8 cellular contexts compared by ENCODE assay signal in the genomic region with DNA sequence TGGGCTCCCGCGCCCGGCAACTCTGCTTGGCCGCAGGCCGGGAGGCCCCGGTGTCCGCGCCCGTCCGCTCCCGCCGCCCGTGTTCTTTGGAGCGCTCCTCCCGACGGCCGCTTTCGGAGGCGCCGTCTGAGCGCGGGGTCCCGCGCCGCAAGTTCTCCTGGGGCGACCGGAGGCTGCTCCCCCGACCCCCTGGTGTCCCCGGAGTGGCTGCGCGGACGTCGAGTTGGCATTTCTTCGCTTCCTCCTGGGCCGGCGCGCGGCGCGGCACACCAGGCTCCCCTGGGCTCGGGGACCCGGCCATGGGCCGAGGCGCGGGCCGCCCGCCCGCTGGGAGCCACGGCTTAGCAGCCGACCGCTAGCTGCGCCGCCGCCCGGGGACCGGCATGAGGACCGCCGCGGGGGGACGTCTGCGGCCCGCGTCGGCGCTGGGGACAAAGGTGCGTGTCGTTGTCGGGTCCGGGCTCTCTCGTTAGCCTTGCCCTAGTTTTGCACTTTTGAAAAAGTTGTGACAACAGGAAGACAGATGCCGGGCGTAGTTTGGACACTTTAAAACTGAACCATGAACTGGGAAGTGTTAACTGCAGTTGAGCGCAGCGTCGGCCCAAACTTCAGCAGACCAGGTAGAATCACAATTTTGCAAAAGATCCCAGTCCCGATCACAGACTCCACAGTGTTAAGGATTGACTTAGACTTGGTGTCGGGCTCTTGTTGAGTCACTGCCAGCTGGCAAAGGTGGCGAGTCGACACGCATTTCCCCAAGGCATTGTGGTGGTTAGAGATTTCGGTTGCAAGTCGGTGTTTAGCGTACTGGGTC. TPM values are rescaled to one million over a fixed set of nuclear protein-coding genes. Genes with fewer than 3 reads are reported as not detected.
DNase-seq lines count a peak whose midpoint lies in the region; ATAC-seq lines count a peak whose summit lies in the region.

No MANE protein-coding gene starts in this region.

- ATAC-seq in GM21737 (IDR thresholded peaks at IDR 0.05; ENCODE audit: unreplicated experiment), result peak; percentile 22

- H3K27ac ChIP-seq in ectodermal cell (ENCODE audit: insufficient read depth, low read depth, low read length, poor library complexity, severe bottlenecking), result peak overlapping the region; percentile 85

- DNase-seq in G401 (ENCODE audit: low spot score) (peak; percentile 29), KG1 (lab: John Stamatoyannopoulos, UW) (peak; percentile 23), lung microvascular endothelial cell (ENCODE audit: low read depth in 2 of 2) (peak; percentile 60 to 87), inferior parietal cortex (ENCODE audit: extremely low spot score) (no peak)
- peak; percentile 19 for DNase-seq in activated CD4-positive, alpha-beta T cell treated with anti-CD3 and anti-CD28 coated beads for 1 hour
- peak; percentile 15 for DNase-seq in stimulated activated CD8-positive, alpha-beta memory T cell treated with anti-CD3 and anti-CD28 coated beads, Interleukin-4, amount 100 ng/mL, for 24 hours (ENCODE audit: low read depth)

- no peaks in the 10 kb centered on the region for H3K9me3 ChIP-seq in ectodermal cell (ENCODE audit: control insufficient read depth, low read length)

- 1% methylated on average over 83 of the region's 83 CpGs for WGBS in ectodermal cell, 2 experiments

- peaks cover 13% of the 10 kb centered on the region for H3K4me1 ChIP-seq in ectodermal cell (ENCODE audit: control insufficient read depth, insufficient read depth, low read length)

- H3K4me3 ChIP-seq in ectodermal cell (ENCODE audit: insufficient read depth, low read depth, low read length), result peak overlapping the region; percentile 95

- no peaks in the 10 kb centered on the region for H3K27me3 ChIP-seq in ectodermal cell (ENCODE audit: control insufficient read depth, insufficient read depth, low read length, poor library complexity, severe bottlenecking)

- in situ Hi-C loops in G401 (cut with HindIII; ENCODE audit: low sequenced_read_pairs), result no loop called here

- H3K36me3 ChIP-seq in ectodermal cell (ENCODE audit: control insufficient read depth, insufficient read depth, low read length), result peaks cover 17% of the 10 kb centered on the region

RNA-seq across cellular contexts. Expression of gene UBN1, which starts 0.7 kb away (rescaled TPM):
- total RNA-seq in G401 (2014; rRNA removed; shearing (Covaris generic)), result 22.6 and 24.7 TPM in 2 replicates
- 41.6 TPM for polyA plus RNA-seq in ectodermal cell (2013, experiment 1 of 4)
- 42.3 TPM for polyA plus RNA-seq in ectodermal cell (2013, experiment 2 of 4)
- 31.6 TPM for polyA plus RNA-seq in ectodermal cell (2013, experiment 3 of 4)
- 33.5 TPM for polyA plus RNA-seq in ectodermal cell (2013, experiment 4 of 4)
- 16.3 and 23.8 TPM in 2 replicates for total RNA-seq in lung microvascular endothelial cell

RNA-seq across cellular contexts. Expression of gene GLYR1, which starts 0.9 kb away (rescaled TPM):
- total RNA-seq in G401 (2014; rRNA removed; shearing (Covaris generic)), result 79.9 and 82.0 TPM in 2 replicates
- 108 TPM for polyA plus RNA-seq in ectodermal cell (2013, experiment 1 of 4)
- 123 TPM for polyA plus RNA-seq in ectodermal cell (2013, experiment 2 of 4)
- polyA plus RNA-seq in ectodermal cell (2013, experiment 3 of 4), result 70.2 TPM
- 82.3 TPM for polyA plus RNA-seq in ectodermal cell (2013, experiment 4 of 4)
- 36.4 and 47.8 TPM in 2 replicates for total RNA-seq in lung microvascular endothelial cell

RNA-seq across cellular contexts. Expression of gene ROGDI, which starts 45.5 kb away (rescaled TPM):
- total RNA-seq in G401 (2014; rRNA removed; shearing (Covaris generic)), result 25.9 and 30.4 TPM in 2 replicates
- 42.7 TPM for polyA plus RNA-seq in ectodermal cell (2013, experiment 1 of 4)
- 51.3 TPM for polyA plus RNA-seq in ectodermal cell (2013, experiment 2 of 4)
- 36.3 TPM for polyA plus RNA-seq in ectodermal cell (2013, experiment 3 of 4)
- 42.0 TPM for polyA plus RNA-seq in ectodermal cell (2013, experiment 4 of 4)
- total RNA-seq in lung microvascular endothelial cell, result 22.0 and 33.3 TPM in 2 replicates

RNA-seq across cellular contexts. Expression of gene SMIM22, which starts 52.8 kb away (rescaled TPM):
- not detected in 2 replicates for total RNA-seq in G401 (2014; rRNA removed; shearing (Covaris generic))
- polyA plus RNA-seq in ectodermal cell (2013, experiment 1 of 4), result not detected
- not detected for polyA plus RNA-seq in ectodermal cell (2013, experiment 2 of 4)
- polyA plus RNA-seq in ectodermal cell (2013, experiment 3 of 4), result not detected
- polyA plus RNA-seq in ectodermal cell (2013, experiment 4 of 4), result not detected
- not detected in 2 replicates for total RNA-seq in lung microvascular endothelial cell

RNA-seq across cellular contexts. Expression of gene SEPTIN12, which starts 59.8 kb away (rescaled TPM):
- not detected in 2 replicates for total RNA-seq in G401 (2014; rRNA removed; shearing (Covaris generic))
- polyA plus RNA-seq in ectodermal cell (2013, experiment 1 of 4), result 0.69 TPM
- polyA plus RNA-seq in ectodermal cell (2013, experiment 2 of 4), result 0.66 TPM
- polyA plus RNA-seq in ectodermal cell (2013, experiment 3 of 4), result not detected
- 0.65 TPM for polyA plus RNA-seq in ectodermal cell (2013, experiment 4 of 4)
- total RNA-seq in lung microvascular endothelial cell, result not detected in 2 replicates
